ENCODE assay signal across 8 cellular contexts in the genomic region with DNA sequence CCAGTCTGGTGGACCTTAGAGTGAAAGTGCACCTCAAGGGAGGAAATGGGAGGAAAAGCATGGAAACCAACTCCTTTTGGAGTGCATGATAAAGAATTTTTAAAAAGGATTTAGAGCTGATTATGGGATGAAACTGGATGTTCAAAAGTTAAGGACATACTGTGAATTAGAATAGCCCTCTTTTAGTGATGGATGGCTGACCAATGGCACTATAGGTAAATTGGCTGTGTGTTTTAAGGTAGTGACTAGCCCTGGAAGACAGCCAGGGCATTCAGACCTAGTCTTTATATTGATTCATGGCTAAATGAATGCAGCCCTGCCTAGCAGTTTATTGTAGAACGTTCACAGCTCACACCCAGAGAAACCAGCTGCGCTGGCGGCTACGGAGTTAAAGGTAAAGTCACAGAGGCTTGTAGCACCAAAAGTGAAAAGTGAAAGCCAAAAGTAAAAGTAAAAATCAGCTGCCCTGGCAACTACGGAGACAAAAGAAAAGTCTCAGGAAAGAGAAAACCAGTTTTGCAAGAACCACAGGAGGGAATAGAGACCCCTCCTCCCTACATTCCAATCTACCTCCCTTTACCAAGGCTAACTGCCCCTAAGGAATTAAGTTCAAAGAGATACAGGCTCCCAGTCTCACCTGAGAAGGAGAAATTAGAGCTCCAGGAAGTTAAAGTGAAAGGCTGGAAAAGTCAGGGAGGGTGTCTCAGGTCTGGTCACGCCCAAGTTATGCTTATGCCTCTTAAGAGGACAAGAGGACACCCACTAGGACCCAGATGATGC. TPM values are rescaled to one million over a fixed set of nuclear protein-coding genes. Genes with fewer than 3 reads are reported as not detected.
A peak's percentile ranks its signal among the peaks of the same experiment; 100 is the strongest.
DNase-seq lines count a peak whose midpoint lies in the region; ATAC-seq lines count a peak whose summit lies in the region.

No MANE protein-coding gene starts in this region.

- H3K9me3 ChIP-seq in iPS DF 6.9 (ENCODE audit: control insufficient read depth, insufficient read depth, low read length) (no peaks in the 10 kb centered on the region), skeletal muscle satellite cell (replicated peaks; ENCODE audit: low read length) (no peaks in the 10 kb centered on the region)

- H3K4me3 ChIP-seq in iPS DF 6.9 (ENCODE audit: low read length): no peak overlapping the region
- H3K4me3 ChIP-seq in skeletal muscle satellite cell (ENCODE audit: low read length): no peak overlapping the region

- no peak overlapping the region for H3K9ac ChIP-seq in skeletal muscle satellite cell (ENCODE audit: low read depth, low read length)

- ATAC-seq in GM19035 (IDR thresholded peaks at IDR 0.05; ENCODE audit: unreplicated experiment): no peak

- peak; percentile 55 for DNase-seq in DMS53 (lab: John Stamatoyannopoulos, UW)
- no peak for DNase-seq in DMS53 treated with DMSO at 0.1 percent for 48 hours (lab: John Stamatoyannopoulos, UW; ENCODE audit: unreplicated experiment)
- peak; percentile 28 for DNase-seq in NAMALWA (ENCODE audit: low spot score)
- peak; percentile 14 for DNase-seq in activated naive CD4-positive, alpha-beta T cell treated with Interleukin-2 at 50 U/mL for 16 hours
- peak; percentile 63 for DNase-seq in iPS DF 6.9 (ENCODE audit: low read depth, low spot score)
- DNase-seq in SHP77 treated with DMSO at 0.1 percent for 48 hours (lab: John Stamatoyannopoulos, UW): no peak

- no peaks in the 10 kb centered on the region for H3K36me3 ChIP-seq in iPS DF 6.9 (ENCODE audit: control insufficient read depth, insufficient read depth, low read length)
- no peaks in the 10 kb centered on the region for H3K36me3 ChIP-seq in skeletal muscle satellite cell (ENCODE audit: insufficient read depth, low read length)

- H3K27me3 ChIP-seq in iPS DF 6.9 (ENCODE audit: control insufficient read depth, insufficient read depth, low read length) (no peaks in the 10 kb centered on the region; the same call in 1 of the 2 replicates), skeletal muscle satellite cell (ENCODE audit: control insufficient read depth, insufficient read depth, low read length) (peaks cover 1% of the 10 kb centered on the region)

- H3K4me1 ChIP-seq in iPS DF 6.9 (ENCODE audit: control insufficient read depth, insufficient read depth, low read length) (peaks cover 9% of the 10 kb centered on the region), skeletal muscle satellite cell (ENCODE audit: control insufficient read depth, insufficient read depth, low read length) (no peaks in the 10 kb centered on the region)

- no peak overlapping the region for H3K27ac ChIP-seq in iPS DF 6.9 (ENCODE audit: low read length)

- no CpG with 5 or more reads among the region's 6 CpGs for WGBS in iPS DF 6.9 (ENCODE audit: insufficient coverage, insufficient read length)

- H3K4me2 ChIP-seq in skeletal muscle satellite cell (ENCODE audit: low read length): peak overlapping the region; percentile 58

RNA-seq across cellular contexts. Expression of a gene that starts 21.8 kb away (rescaled TPM):
- not detected in 2 replicates for total RNA-seq in skeletal muscle satellite cell (2012; rRNA removed)

Comparison
In these comparisons a context has a peak if more than half of its experiments do, and no peak if none do; other contexts are left out.
1. DNase-seq: peak in DMS53 (single experiment), NAMALWA (single experiment), activated naive CD4-positive, alpha-beta T cell treated with Interleukin-2 at 50 U/mL for 16 hours (single experiment) and iPS DF 6.9 (single experiment); none in DMS53 treated with DMSO at 0.1 percent for 48 hours (single experiment) and SHP77 treated with DMSO at 0.1 percent for 48 hours (single experiment).